7 cellular contexts compared by ENCODE assay signal in the genomic region with DNA sequence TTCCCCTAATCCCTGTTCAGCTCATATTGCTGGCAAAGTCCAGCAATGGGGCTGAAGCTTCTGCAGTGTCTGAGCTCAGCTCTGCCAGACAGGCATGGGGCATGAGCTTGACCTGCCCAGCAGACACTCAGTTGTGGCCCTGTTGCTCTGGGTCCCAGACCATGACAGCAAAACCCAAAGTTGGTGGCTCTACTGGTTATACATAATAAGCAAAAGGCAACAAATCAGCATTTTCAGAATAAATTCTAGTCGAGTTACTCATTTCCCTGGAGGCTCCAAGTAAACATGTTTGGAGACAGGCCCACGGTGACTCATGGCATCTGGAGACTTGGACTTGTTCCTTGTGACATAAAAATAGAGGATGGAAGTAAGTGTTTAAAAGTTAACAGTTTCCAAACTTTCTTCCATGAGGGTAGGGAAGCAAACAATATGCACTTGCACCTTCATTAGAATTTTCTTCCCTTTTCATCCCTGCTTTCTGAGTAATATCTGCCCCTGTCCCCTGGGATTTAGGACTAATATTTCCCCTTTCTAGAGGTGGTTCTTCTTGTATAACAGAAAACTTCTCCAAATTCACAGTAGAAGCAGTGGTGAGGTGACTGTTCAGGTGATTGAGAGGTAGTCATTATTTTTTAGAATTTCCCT.
DNase-seq lines count a peak whose midpoint lies in the region; ATAC-seq and TF ChIP-seq lines count a peak whose summit lies in the region.

No MANE protein-coding gene starts in this region.

- H3K27ac ChIP-seq in duodenal mucosa (ENCODE audit: low read depth, low read length) (peak overlapping the region; percentile 70), mesendoderm (ENCODE audit: low read depth, low read length) (no peak overlapping the region), vagina (peak overlapping the region; percentile 90)

- no peak overlapping the region for H2BK5ac ChIP-seq in mesendoderm (ENCODE audit: low read length)

- TF ChIP-seq POLR2A in vagina (IDR thresholded peaks at IDR 0.05) = no peak

- H3K18ac ChIP-seq in mesendoderm (ENCODE audit: low read length) = no peak overlapping the region

- no CpG with 5 or more reads among the region's 2 CpGs for WGBS in mesendoderm (ENCODE audit: extremely low coverage, insufficient coverage, low lambda C conversion rate)

- H3K4me3 Mint-ChIP-seq in natural killer cell = no peak overlapping the region

- no peak overlapping the region for H3K9ac ChIP-seq in duodenal mucosa (ENCODE audit: low read depth in 1 of 2, low read length in 2 of 2)
- no peak overlapping the region for H3K9ac ChIP-seq in mesendoderm (ENCODE audit: low read length)

- H3K9me3 Mint-ChIP-seq in natural killer cell = no peaks in the 10 kb centered on the region

- H3K56ac ChIP-seq in mesendoderm (ENCODE audit: low read length) = no peak overlapping the region

- H3K27me3 Mint-ChIP-seq in natural killer cell (ENCODE audit: low read depth in 2 of 2) = peaks cover 3 to 14% of the 10 kb centered on the region in 2 donors

- H3K23ac ChIP-seq in mesendoderm (ENCODE audit: low read length) = no peak overlapping the region

- H3K36me3 Mint-ChIP-seq in natural killer cell = no peaks in the 10 kb centered on the region

- H3K4me1 Mint-ChIP-seq in natural killer cell = no peaks in the 10 kb centered on the region

- no peak overlapping the region for H2BK15ac ChIP-seq in mesendoderm (replicated peaks; ENCODE audit: low read depth)

- H3K4me2 ChIP-seq in mesendoderm (ENCODE audit: low read length) = no peak overlapping the region

- no peaks in the 10 kb centered on the region for H3K79me2 ChIP-seq in mesendoderm (ENCODE audit: control insufficient read depth, insufficient read depth, low read length)

- H3K4me1 ChIP-seq in duodenal mucosa (ENCODE audit: control insufficient read depth in 1 of 2, insufficient read depth in 2 of 2, low read length in 2 of 2) = peaks cover 33 to 50% of the 10 kb centered on the region in 2 donors
- H3K4me1 ChIP-seq in mesendoderm (ENCODE audit: control insufficient read depth, low read depth, low read length) = no peaks in the 10 kb centered on the region
- H3K4me1 ChIP-seq in vagina = peaks cover 67% of the 10 kb centered on the region

- H3K36me3 ChIP-seq in duodenal mucosa (ENCODE audit: control insufficient read depth in 1 of 2, insufficient read depth in 2 of 2, low read length in 2 of 2) (no peaks in the 10 kb centered on the region), mesendoderm (ENCODE audit: control insufficient read depth, insufficient read depth, low read length) (no peaks in the 10 kb centered on the region), vagina (no peaks in the 10 kb centered on the region)

- no peak for TF ChIP-seq CTCF in vagina (IDR thresholded peaks at IDR 0.05)
- TF ChIP-seq CTCF in natural killer cell (IDR thresholded peaks at IDR 0.05) = no peak

- H3K4me3 ChIP-seq in duodenal mucosa (ENCODE audit: low read depth in 1 of 2, low read length in 2 of 2) (no peak overlapping the region), mesendoderm (ENCODE audit: low read length) (no peak overlapping the region), vagina (no peak overlapping the region)

- no peaks in the 10 kb centered on the region for H3K9me3 ChIP-seq in duodenal mucosa (ENCODE audit: control insufficient read depth in 1 of 2, low read length in 2 of 2)
- H3K9me3 ChIP-seq in vagina = no peaks in the 10 kb centered on the region

- H3K4ac ChIP-seq in mesendoderm (ENCODE audit: low read depth, low read length) = no peak overlapping the region

- intact Hi-C loops in vagina (cut with DNase I) (loop anchor here (10.0 kb wide), 1 partner anchor 112 kb away; no protein-coding TSS in a partner anchor), natural killer cell (cut with micrococcal nuclease) (no loop called here)

- ATAC-seq in natural killer cell = no peak

- H3K27me3 ChIP-seq in duodenal mucosa (ENCODE audit: control insufficient read depth in 1 of 2, insufficient read depth in 2 of 2, low read length in 2 of 2) = no peaks in the 10 kb centered on the region
- H3K27me3 ChIP-seq in mesendoderm (ENCODE audit: insufficient read depth, low read length, poor library complexity) = no peaks in the 10 kb centered on the region
- H3K27me3 ChIP-seq in vagina = no peaks in the 10 kb centered on the region

- H2BK120ac ChIP-seq in mesendoderm (ENCODE audit: low read depth, low read length) = no peak overlapping the region

- H2AK5ac ChIP-seq in mesendoderm (ENCODE audit: low read length) = no peak overlapping the region

- H3K79me1 ChIP-seq in mesendoderm (ENCODE audit: low read length) = no peaks in the 10 kb centered on the region

- H3K27ac Mint-ChIP-seq in natural killer cell = no peak overlapping the region

- no peak overlapping the region for H4K5ac ChIP-seq in mesendoderm (ENCODE audit: low read length)

- no peak overlapping the region for H4K8ac ChIP-seq in mesendoderm (ENCODE audit: low read depth, low read length)

- DNase-seq in NCI-H1694 treated with DMSO at 0.1 percent for 48 hours (lab: John Stamatoyannopoulos, UW) (peak; percentile 7), mesendoderm (peak; percentile 43), vagina (ENCODE audit: extremely low spot score in 2 of 2) (peak in 1 of 2 donors; percentile 94), natural killer cell (no peak)
- no peak for DNase-seq in stimulated activated CD4-positive, alpha-beta T cell treated with anti-CD3 and anti-CD28 coated beads, Interleukin-2, amount 100 ng/mL, for 24 hours
- DNase-seq in activated CD4-positive, alpha-beta T cell treated with anti-CD3 and anti-CD28 coated beads for 1 hour = no peak

Comparison
In these comparisons a context has a peak if more than half of its experiments do, and no peak if none do; other contexts are left out.
1. DNase-seq: peak in NCI-H1694 treated with DMSO at 0.1 percent for 48 hours (single experiment) and mesendoderm (single experiment); none in stimulated activated CD4-positive, alpha-beta T cell treated with anti-CD3 and anti-CD28 coated beads, Interleukin-2, amount 100 ng/mL, for 24 hours (0 of 2), natural killer cell (single experiment) and activated CD4-positive, alpha-beta T cell treated with anti-CD3 and anti-CD28 coated beads for 1 hour (single experiment).